In genomic region chr9:89078860-89079259, GRCh38 we compare ENCODE assay signal across 15 cellular contexts.
DNase-seq lines count a peak whose midpoint lies in the region; ATAC-seq and TF ChIP-seq lines count a peak whose summit lies in the region.
"Had no signal": no experiment of that assay in that cellular context is flagged by ENCODE, and none has a peak within 500 bp of the region (broad histone marks: within the 10 kb centered on the region; RNA-seq: fewer than 3 reads in every experiment).

No MANE protein-coding gene starts in this region.

- H3K9me2 ChIP-seq in GM23338 (ENCODE audit: insufficient read depth): no peaks in the 10 kb centered on the region

- no peaks in the 10 kb centered on the region for H4K20me1 ChIP-seq in GM23338 (replicated peaks; ENCODE audit: insufficient read depth)

- no peaks in the 10 kb centered on the region for H3F3A ChIP-seq in GM23338 (replicated peaks; ENCODE audit: low read depth)

- H3K27me3 Mint-ChIP-seq in GM23338 (ENCODE audit: insufficient read depth, low read depth, poor library complexity): no peaks in the 10 kb centered on the region

- H3K4me3 ChIP-seq in HFF-Myc (replicated peaks; ENCODE audit: low read depth, low read length): no peak overlapping the region
- no peak overlapping the region for H3K4me3 ChIP-seq in left lung
- no peak overlapping the region for H3K4me3 ChIP-seq in testis
- H3K4me3 ChIP-seq in GM23338: no peak overlapping the region
- H3K4me3 ChIP-seq: cardiac muscle cell, tibial artery had no signal

- WGBS in testis, 2 donors: 56 to 64% methylated on average over 6 of the region's 6 CpGs

- no peaks in the 10 kb centered on the region for H3K4me1 Mint-ChIP-seq in GM23338

- TF ChIP-seq CTCF in HFF-Myc (IDR thresholded peaks at IDR 0.05; ENCODE audit: low read depth, low read length, missing control alignments) (no peak), left lung (IDR thresholded peaks at IDR 0.05) (no peak), testis (IDR thresholded peaks at IDR 0.05) (no peak), GM23338 (conservative IDR thresholded peaks at IDR 0.05; ENCODE audit: low read depth in 2 of 2) (no peak)

- H3K27me3 ChIP-seq in left lung (no peaks in the 10 kb centered on the region), testis (no peaks in the 10 kb centered on the region), GM23338 (ENCODE audit: insufficient read depth) (no peaks in the 10 kb centered on the region)
- H3K27me3 ChIP-seq: cardiac muscle cell, tibial artery had no signal

- H3K27ac ChIP-seq in left lung (peak overlapping the region; percentile 55 to 67), testis (no peak overlapping the region), GM23338 (ENCODE audit: low read depth) (no peak overlapping the region)
- H3K27ac ChIP-seq: cardiac muscle cell, tibial artery had no signal

- TF ChIP-seq POLR2A in testis (IDR thresholded peaks at IDR 0.05): no peak

- H3K79me2 ChIP-seq in GM23338 (replicated peaks; ENCODE audit: insufficient read depth): no peaks in the 10 kb centered on the region

- H3K4me2 ChIP-seq in GM23338: no peak overlapping the region

- H3K36me3 Mint-ChIP-seq in GM23338 (ENCODE audit: low read depth): no peaks in the 10 kb centered on the region

- intact Hi-C loops in left lung (cut with DNase I) (no loop called here), testis (cut with DNase I; ENCODE audit: low total_unique reads) (no loop called here)

- H3K9me3 ChIP-seq in left lung: no peaks in the 10 kb centered on the region
- H3K9me3 ChIP-seq in testis: no peaks in the 10 kb centered on the region
- H3K9me3 ChIP-seq: tibial artery had no signal

- H3K36me3 ChIP-seq in left lung: peaks cover 0 to 3% of the 10 kb centered on the region in 2 donors
- no peaks in the 10 kb centered on the region for H3K36me3 ChIP-seq in testis (ENCODE audit: low read depth, missing control alignments)
- H3K36me3 ChIP-seq in GM23338 (ENCODE audit: insufficient read depth): no peaks in the 10 kb centered on the region
- H3K36me3 ChIP-seq: cardiac muscle cell, tibial artery had no signal

- no peak overlapping the region for H3K4me3 Mint-ChIP-seq in GM23338

- H3K4me1 ChIP-seq in left lung (peaks cover 0 to 3% of the 10 kb centered on the region in 2 donors), testis (peaks cover 10% of the 10 kb centered on the region), GM23338 (ENCODE audit: insufficient read depth) (no peaks in the 10 kb centered on the region)

- DNase-seq in A172 (ENCODE audit: low spot score): peak; percentile 26
- peak; percentile 6 for DNase-seq in HFF-Myc (ENCODE audit: extremely low read depth, low read depth)
- DNase-seq in dermis blood vessel endothelial cell: peak; percentile 27
- no peak for DNase-seq in left lung
- DNase-seq in NCI-H1092 (lab: John Stamatoyannopoulos, UW): no peak
- DNase-seq in testis: no peak
- DNase-seq in GM23338 (ENCODE audit: low spot score): no peak
- DNase-seq: activated CD4-positive, alpha-beta T cell treated with anti-CD3 and anti-CD28 coated beads, Interleukin-2, amount 50 U/mL, for 4 hours; DMS 273 treated with DMSO at 0.1 percent for 48 hours; NCI-H187 treated with DMSO at 0.1 percent for 48 hours; NCI-H748 treated with DMSO at 0.1 percent for 48 hours; tibial artery had no signal

- H3K27ac Mint-ChIP-seq in GM23338: no peak overlapping the region
- H3K27ac Mint-ChIP-seq: activated T-helper 2 cell treated with anti-CD3 and anti-CD28 coated beads, Interferon-gamma antibody, Interleukin-2, Interleukin-4, amounts not matched to agents 10 μg/mL and 5 μg/mL and 100 μg/mL, durations not matched to agents 14 hours and 24 hours and 36 hours had no signal

- peak; percentile 55 for ATAC-seq in left lung
- ATAC-seq in HG03460 (IDR thresholded peaks at IDR 0.05; ENCODE audit: unreplicated experiment): no peak
- ATAC-seq in GM23338: no peak

- H3K9me3 Mint-ChIP-seq in GM23338: no peaks in the 10 kb centered on the region
- H3K9me3 Mint-ChIP-seq: activated T-helper 2 cell treated with anti-CD3 and anti-CD28 coated beads, Interferon-gamma antibody, Interleukin-2, Interleukin-4, amounts not matched to agents 10 μg/mL and 5 μg/mL and 100 μg/mL, durations not matched to agents 14 hours and 24 hours and 36 hours had no signal

- no peak overlapping the region for H2AFZ ChIP-seq in GM23338

TF ChIP-seq in GM23338, 12 proteins besides CTCF, POLR2A, EP300 and RAD21 (continues in another document):
- no peak for TF ChIP-seq CREB1 (CRISPR knock-in tag; IDR thresholded peaks at IDR 0.05; ENCODE audit: low read depth)
- TF ChIP-seq REST (IDR thresholded peaks at IDR 0.05; ENCODE audit: unreplicated experiment): no peak
- no peak for TF ChIP-seq JUNB (IDR thresholded peaks at IDR 0.05; ENCODE audit: unreplicated experiment)
- no peak for TF ChIP-seq EZH2phosphoT487 (IDR thresholded peaks at IDR 0.05; ENCODE audit: unreplicated experiment)
- TF ChIP-seq ZNF114 (CRISPR knock-in tag; IDR thresholded peaks at IDR 0.05): no peak
- no peak for TF ChIP-seq ZNF331 (CRISPR knock-in tag; IDR thresholded peaks at IDR 0.05; ENCODE audit: low read depth)
- TF ChIP-seq STAT1 (IDR thresholded peaks at IDR 0.05; ENCODE audit: unreplicated experiment): no peak

Comparison
In these comparisons a context has a peak if more than half of its experiments do, and no peak if none do; other contexts are left out.
1. DNase-seq: peak in A172 (single experiment), HFF-Myc (single experiment) and dermis blood vessel endothelial cell (single experiment); none in left lung (0 of 2), NCI-H1092 (single experiment), testis (single experiment) and GM23338 (single experiment).
2. H3K27ac ChIP-seq: peak in left lung (2 of 2); none in testis (0 of 2) and GM23338 (single experiment).